Comparison of ENCODE assay signal across 8 cellular contexts in genomic region chr17:68263111-68263681, GRCh38. TPM values are rescaled to one million over a fixed set of nuclear protein-coding genes. Genes with fewer than 3 reads are reported as not detected.
DNase-seq lines count a peak whose midpoint lies in the region; ATAC-seq, FAIRE-seq and TF ChIP-seq lines count a peak whose summit lies in the region.
"Not testable (repeated sequence)": the region's sequence is repeated elsewhere in the genome, so short reads cannot be mapped to it uniquely, and the experiment has no call there.

No MANE protein-coding gene starts in this region.

- H3K27ac ChIP-seq in ascending aorta, foreskin keratinocyte, upper lobe of left lung: not testable (repeated sequence)

- DNase-seq in ELF-1 (ENCODE audit: low read depth, low spot score) (peak; percentile 38), MV-4-11 (lab: John Stamatoyannopoulos, UW) (peak; percentile 68), RCC 7860 (ENCODE audit: low spot score) (peak; percentile 44), foreskin keratinocyte (peak in 1 of 2 donors; percentile 13)
- DNase-seq in HFF-Myc (ENCODE audit: extremely low read depth, low read depth); ascending aorta (ENCODE audit: low spot score in 2 of 2); upper lobe of left lung: not testable (repeated sequence)
- peak in 4 of 10 donors; percentile 36 to 60 (median 42) for DNase-seq in naive thymus-derived CD8-positive, alpha-beta T cell

- H3K27me3 ChIP-seq in ascending aorta, foreskin keratinocyte, upper lobe of left lung: not testable (repeated sequence)

- H3K4me3 ChIP-seq in HFF-Myc (replicated peaks; ENCODE audit: low read depth, low read length); ascending aorta; upper lobe of left lung: not testable (repeated sequence)

- H3K36me3 ChIP-seq in ascending aorta, upper lobe of left lung: not testable (repeated sequence)

- not testable (repeated sequence) for H3K9me3 Mint-ChIP-seq in naive thymus-derived CD8-positive, alpha-beta T cell

- TF ChIP-seq CTCF in HFF-Myc (IDR thresholded peaks at IDR 0.05; ENCODE audit: low read depth, low read length, missing control alignments) = peak; percentile 50
- peak; percentile 46 to 60 (median 47) for TF ChIP-seq CTCF in ascending aorta (IDR thresholded peaks at IDR 0.05)
- peak; percentile 69 for TF ChIP-seq CTCF in foreskin keratinocyte (conservative IDR thresholded peaks at IDR 0.05)
- peak; percentile 12 to 69 (median 44) for TF ChIP-seq CTCF in upper lobe of left lung (IDR thresholded peaks at IDR 0.05)

- intact Hi-C loops in ascending aorta (cut with DNase I) = loop anchor here (1.0 to 5.0 kb wide), 4 partner anchors 134 to 499 kb away; no protein-coding TSS in a partner anchor

- peaks cover 10 to 51% (median 33%) of the 10 kb centered on the region in 4 donors for H3K4me1 Mint-ChIP-seq in naive thymus-derived CD8-positive, alpha-beta T cell

- not testable (repeated sequence) for H3K9me3 ChIP-seq in ascending aorta, upper lobe of left lung

- H3K4me1 ChIP-seq in ascending aorta, foreskin keratinocyte: not testable (repeated sequence)
- peaks cover 7 to 25% (median 14%) of the 10 kb centered on the region in 4 donors for H3K4me1 ChIP-seq in upper lobe of left lung

- not testable (repeated sequence) for H3K36me3 Mint-ChIP-seq in naive thymus-derived CD8-positive, alpha-beta T cell

- 10 to 11% methylated on average over 9 of the region's 9 CpGs for WGBS in upper lobe of left lung, 2 donors

- H3K27me3 Mint-ChIP-seq in naive thymus-derived CD8-positive, alpha-beta T cell = not testable (repeated sequence)

- not testable (repeated sequence) for TF ChIP-seq POLR2A in upper lobe of left lung (IDR thresholded peaks at IDR 0.05)

- ATAC-seq in foreskin keratinocyte (peak; percentile 69), upper lobe of left lung (ENCODE audit: low FRiP score in 2 of 2) (peak; percentile 83 to 91)
- ATAC-seq in naive thymus-derived CD8-positive, alpha-beta T cell = peak in 1 of 2 donors; percentile 26

- peak; percentile 83 for FAIRE-seq in RCC 7860 (lab: Jason Lieb, UNC)

- TF ChIP-seq EP300 in upper lobe of left lung (IDR thresholded peaks at IDR 0.05) = not testable (repeated sequence)

- POLR2A ChIA-PET in naive thymus-derived CD8-positive, alpha-beta T cell (lab: Charles Lee) = interaction anchor here (0.8 to 5.3 kb wide), 5 partner anchors 15 to 173 kb away, joined by 3 to 54 read pairs (median 5); partner anchors contain the start of genes AMZ2, ARSG and SLC16A6

- H3K27ac Mint-ChIP-seq in naive thymus-derived CD8-positive, alpha-beta T cell = peak overlapping the region in 9 of 10 donors; percentile 21 to 93 (median 56)

- peak overlapping the region in 2 of 10 donors; percentile 32 to 44 for H3K4me3 Mint-ChIP-seq in naive thymus-derived CD8-positive, alpha-beta T cell

RNA-seq across cellular contexts. Expression of gene AMZ2, which starts 15.4 kb away (rescaled TPM):
- total RNA-seq in ascending aorta (41.6 TPM), foreskin keratinocyte (106 and 110 TPM in 2 replicates), upper lobe of left lung (10 to 100 TPM; 19.4 to 50.3 (median 45.8) TPM)
- 102 and 114 TPM in 2 replicates for polyA plus RNA-seq in foreskin keratinocyte
- total RNA-seq in naive thymus-derived CD8-positive, alpha-beta T cell = 10 to 100 TPM; 72.4 to 72.7 TPM
- 100 to 1,000 TPM in 1 of 3 donors, 10 to 100 TPM in 2; 89.0 to 125 (median 94.6) TPM for polyA plus RNA-seq in naive thymus-derived CD8-positive, alpha-beta T cell

RNA-seq across cellular contexts. Expression of gene SLC16A6, which starts 27.7 kb away (rescaled TPM):
- total RNA-seq in ascending aorta = not detected
- not detected in 2 replicates for total RNA-seq in foreskin keratinocyte
- not detected in 2 replicates for polyA plus RNA-seq in foreskin keratinocyte
- 1 to 10 TPM; 6.4 to 6.9 TPM for total RNA-seq in naive thymus-derived CD8-positive, alpha-beta T cell
- polyA plus RNA-seq in naive thymus-derived CD8-positive, alpha-beta T cell = 1 to 10 TPM in 2 of 3 donors, under 1 TPM in 1; 0.61 to 2.6 (median 1.5) TPM
- total RNA-seq in upper lobe of left lung = 1 to 10 TPM; 2.4 to 9.9 (median 6.5) TPM

RNA-seq across cellular contexts. Expression of gene ARSG, which starts 28.1 kb away (rescaled TPM):
- total RNA-seq in ascending aorta = 7.3 TPM
- 0.48 and 0.53 TPM in 2 replicates for total RNA-seq in foreskin keratinocyte
- polyA plus RNA-seq in foreskin keratinocyte = 0.16 and 0.29 TPM in 2 replicates
- total RNA-seq in naive thymus-derived CD8-positive, alpha-beta T cell = 10 to 100 TPM; 12.1 to 15.1 TPM
- polyA plus RNA-seq in naive thymus-derived CD8-positive, alpha-beta T cell = 10 to 100 TPM; 10.4 to 13.7 (median 12.9) TPM
- total RNA-seq in upper lobe of left lung = 10 to 100 TPM in 2 of 6 donors, 1 to 10 TPM in 4; 3.6 to 16.8 (median 7.7) TPM
